ENCODE assay signal across 10 cellular contexts in genomic region chr12:9674226-9674590, GRCh38. TPM values are rescaled to one million over a fixed set of nuclear protein-coding genes. Genes with fewer than 3 reads are reported as not detected.
DNase-seq lines count a peak whose midpoint lies in the region; ATAC-seq, FAIRE-seq and TF ChIP-seq lines count a peak whose summit lies in the region.
"Had no signal": no experiment of that assay in that cellular context is flagged by ENCODE, and none has a peak within 500 bp of the region (broad histone marks: within the 10 kb centered on the region; RNA-seq: fewer than 3 reads in every experiment).

No MANE protein-coding gene starts in this region.

- ATAC-seq in central memory CD8-positive, alpha-beta T cell (replicated peaks; ENCODE audit: extremely low read depth, poor library complexity, severe bottlenecking): peak; percentile 12

- H3K36me3 ChIP-seq in cardiac muscle cell (no peaks in the 10 kb centered on the region), right atrium auricular region (no peaks in the 10 kb centered on the region), Loucy (ENCODE audit: insufficient read depth, low read length) (no peaks in the 10 kb centered on the region)

- no peak overlapping the region for H3K4me3 ChIP-seq in cardiac muscle cell
- no peak overlapping the region for H3K4me3 ChIP-seq in right atrium auricular region
- H3K4me3 ChIP-seq in Loucy (ENCODE audit: low read length, poor library complexity, severe bottlenecking): no peak overlapping the region

- no peak for FAIRE-seq in RCC 7860 (lab: Jason Lieb, UNC)

- no peak for DNase-seq in cardiac muscle cell (ENCODE audit: low read depth in 1 of 2, low spot score in 1 of 2)
- no peak for DNase-seq in right atrium auricular region (ENCODE audit: low spot score)
- peak in 1 of 2 donors; percentile 39 for DNase-seq in central memory CD8-positive, alpha-beta T cell (ENCODE audit: low spot score in 2 of 2)
- no peak for DNase-seq in type B pancreatic cell (ENCODE audit: extremely low spot score, unreplicated experiment)
- DNase-seq in GM19240 (ENCODE audit: insufficient read length, low spot score): no peak
- DNase-seq in RCC 7860 (ENCODE audit: low spot score): no peak
- no peak for DNase-seq in germinal center (ENCODE audit: low spot score)

- H4K20me1 ChIP-seq in Loucy (ENCODE audit: insufficient read depth, low read length, poor library complexity, severe bottlenecking): no peaks in the 10 kb centered on the region

- peak overlapping the region; percentile 91 for H3K27ac Mint-ChIP-seq in central memory CD8-positive, alpha-beta T cell (ENCODE audit: low read depth)
- H3K27ac Mint-ChIP-seq in type B pancreatic cell: no peak overlapping the region

- H3K9me3 ChIP-seq in cardiac muscle cell (ENCODE audit: low read depth): no peaks in the 10 kb centered on the region
- H3K9me3 ChIP-seq in right atrium auricular region: no peaks in the 10 kb centered on the region
- 0 out of 2 replicates have a peak, but pooled peaks cover 4% of the 10 kb centered on the region for H3K9me3 ChIP-seq in Loucy (ENCODE audit: insufficient read depth, low read depth, low read length)

- no peaks in the 10 kb centered on the region for H3K9me3 Mint-ChIP-seq in central memory CD8-positive, alpha-beta T cell
- peaks cover 5% of the 10 kb centered on the region for H3K9me3 Mint-ChIP-seq in type B pancreatic cell

- peaks cover 84% of the 10 kb centered on the region for H3K4me1 Mint-ChIP-seq in central memory CD8-positive, alpha-beta T cell
- H3K4me1 Mint-ChIP-seq in type B pancreatic cell (ENCODE audit: unreplicated experiment): no peaks in the 10 kb centered on the region

- peaks cover 50% of the 10 kb centered on the region for H3K36me3 Mint-ChIP-seq in central memory CD8-positive, alpha-beta T cell (ENCODE audit: insufficient read depth)
- peaks cover 48% of the 10 kb centered on the region for H3K36me3 Mint-ChIP-seq in type B pancreatic cell

- H3K9me2 ChIP-seq in Loucy (replicated peaks; ENCODE audit: low read depth, low read length): no peaks in the 10 kb centered on the region

- H3F3A ChIP-seq in Loucy (ENCODE audit: low read depth): no peaks in the 10 kb centered on the region

- TF ChIP-seq CTCF in cardiac muscle cell (IDR thresholded peaks at IDR 0.05; ENCODE audit: low read depth, low read length) (no peak), right atrium auricular region (IDR thresholded peaks at IDR 0.05) (no peak), Loucy (conservative IDR thresholded peaks at IDR 0.05; ENCODE audit: low read length) (no peak), type B pancreatic cell (conservative IDR thresholded peaks at IDR 0.05) (no peak)

- peak overlapping the region; percentile 29 for H3K4me2 ChIP-seq in Loucy (ENCODE audit: low read depth, low read length, poor library complexity, severe bottlenecking)

- H3K27me3 ChIP-seq in cardiac muscle cell: no peaks in the 10 kb centered on the region
- H3K27me3 ChIP-seq in right atrium auricular region: no peaks in the 10 kb centered on the region
- no peaks in the 10 kb centered on the region for H3K27me3 ChIP-seq in Loucy (ENCODE audit: insufficient read depth, low read length, poor library complexity, severe bottlenecking)

- H3K4me3 Mint-ChIP-seq in central memory CD8-positive, alpha-beta T cell: peak overlapping the region; percentile 87
- H3K4me3 Mint-ChIP-seq in type B pancreatic cell: peak overlapping the region; percentile 25

- no peak overlapping the region for H2AFZ ChIP-seq in Loucy (ENCODE audit: low read length)

- no peak overlapping the region for H3K9ac ChIP-seq in Loucy (ENCODE audit: low read depth, low read length, poor library complexity, severe bottlenecking)

- no peaks in the 10 kb centered on the region for H3K79me2 ChIP-seq in Loucy (ENCODE audit: insufficient read depth, low read length)

- H3K27ac ChIP-seq in cardiac muscle cell (peak overlapping the region; percentile 60), right atrium auricular region (peak overlapping the region in 1 of 2 donors; percentile 13)

- no peaks in the 10 kb centered on the region for H3K27me3 Mint-ChIP-seq in central memory CD8-positive, alpha-beta T cell
- H3K27me3 Mint-ChIP-seq in type B pancreatic cell: no peaks in the 10 kb centered on the region

- no peaks in the 10 kb centered on the region for H3K4me1 ChIP-seq in cardiac muscle cell (ENCODE audit: low read depth)
- peaks cover 0 to 13% of the 10 kb centered on the region in 2 donors for H3K4me1 ChIP-seq in right atrium auricular region
- peaks cover 15% of the 10 kb centered on the region for H3K4me1 ChIP-seq in Loucy (ENCODE audit: insufficient read depth, low read length, poor library complexity, severe bottlenecking)

RNA-seq across cellular contexts. Expression of gene CLEC2D, which starts 4.7 kb away (rescaled TPM):
- total RNA-seq in cardiac muscle cell: 4.5 and 20.2 TPM in 2 replicates
- polyA plus RNA-seq in cardiac muscle cell: 7.8 and 20.3 TPM in 2 replicates
- 1 to 10 TPM; 6.5 to 6.9 TPM for total RNA-seq in right atrium auricular region
- total RNA-seq in type B pancreatic cell (ENCODE audit: low replicate concordance): 9.2 and 10.3 TPM in 2 replicates

RNA-seq across cellular contexts. Expression of gene CLECL1, which starts 58.7 kb away (rescaled TPM):
- not detected in 2 replicates for total RNA-seq in cardiac muscle cell
- 0.27 TPM in 1 of 2 replicates, not detected in the other for polyA plus RNA-seq in cardiac muscle cell
- not detected for total RNA-seq in right atrium auricular region
- total RNA-seq in type B pancreatic cell (ENCODE audit: low replicate concordance): not detected in 2 replicates
- total RNA-seq: dermis microvascular lymphatic vessel endothelial cell, SK-MEL-5 had no signal
